ENCODE assay signal across 8 cellular contexts in genomic region chr14:105560047-105560669, GRCh38. TPM values are rescaled to one million over a fixed set of nuclear protein-coding genes. Genes with fewer than 3 reads are reported as not detected.
DNase-seq lines count a peak whose midpoint lies in the region; ATAC-seq, FAIRE-seq and TF ChIP-seq lines count a peak whose summit lies in the region.
"Not testable (repeated sequence)": the region's sequence is repeated elsewhere in the genome, so short reads cannot be mapped to it uniquely, and the experiment has no call there.

No MANE protein-coding gene starts in this region.

- not testable (repeated sequence) for H4K20me1 ChIP-seq in endothelial cell of umbilical vein (replicated peaks; ENCODE audit: control insufficient read depth, extremely low read depth, insufficient read depth, low read length)

- H3K27ac ChIP-seq in CD4-positive, CD25-positive, alpha-beta regulatory T cell (ENCODE audit: insufficient read depth, low read length, poor library complexity, severe bottlenecking); RWPE2 (ENCODE audit: poor library complexity, severe bottlenecking); endothelial cell of umbilical vein (ENCODE audit: insufficient read depth, low read depth, low read length); pancreas: not testable (repeated sequence)

- H3K9me3 ChIP-seq in CD4-positive, CD25-positive, alpha-beta regulatory T cell (ENCODE audit: control insufficient read depth in 2 of 2, low read length in 2 of 2); RWPE2 (ENCODE audit: severe bottlenecking); endothelial cell of umbilical vein (replicated peaks; ENCODE audit: control insufficient read depth, insufficient read depth, low read length); pancreas: not testable (repeated sequence)

- not testable (repeated sequence) for H3K27ac Mint-ChIP-seq in CD4-positive, CD25-positive, alpha-beta regulatory T cell

- not testable (repeated sequence) for H3K36me3 ChIP-seq in CD4-positive, CD25-positive, alpha-beta regulatory T cell (ENCODE audit: control insufficient read depth, insufficient read depth, low read length); RWPE2 (ENCODE audit: low read depth); endothelial cell of umbilical vein (ENCODE audit: control insufficient read depth in 2 of 2, extremely low read depth in 1 of 2, insufficient read depth in 2 of 2, low read length in 2 of 2); pancreas

- 28 to 30% methylated on average over 3 to 9 of the region's 27 CpGs for WGBS in pancreas, 2 donors

- not testable (repeated sequence) for TF ChIP-seq POLR2A in endothelial cell of umbilical vein (IDR thresholded peaks at IDR 0.05; ENCODE audit: low read depth, low read length)

- peak; percentile 14 to 35 for ATAC-seq in CD4-positive, CD25-positive, alpha-beta regulatory T cell (ENCODE audit: low read depth in 2 of 2)
- ATAC-seq in GM18909 (IDR thresholded peaks at IDR 0.05; ENCODE audit: poor library complexity, unreplicated experiment): peak; percentile 67
- peak; percentile 49 for ATAC-seq in GM21447 (IDR thresholded peaks at IDR 0.05; ENCODE audit: unreplicated experiment)
- peak; percentile 65 for ATAC-seq in HG02852 (IDR thresholded peaks at IDR 0.05; ENCODE audit: unreplicated experiment)
- ATAC-seq in HG03342 (IDR thresholded peaks at IDR 0.05; ENCODE audit: unreplicated experiment): peak; percentile 62
- ATAC-seq in RWPE2 (ENCODE audit: low read depth): peak; percentile 59
- peak in 3 of 4 donors; percentile 24 to 38 (median 33) for ATAC-seq in pancreas

- not testable (repeated sequence) for H3K27me3 ChIP-seq in CD4-positive, CD25-positive, alpha-beta regulatory T cell (ENCODE audit: control insufficient read depth, insufficient read depth, low read length); RWPE2 (ENCODE audit: insufficient read depth, poor library complexity, severe bottlenecking); endothelial cell of umbilical vein (ENCODE audit: control insufficient read depth in 2 of 2, insufficient read depth in 2 of 2, low read length in 2 of 2); pancreas

- intact Hi-C loops in endothelial cell of umbilical vein (cut with micrococcal nuclease); pancreas (cut with DNase I): not testable (repeated sequence)

- not testable (repeated sequence) for H3K36me3 Mint-ChIP-seq in CD4-positive, CD25-positive, alpha-beta regulatory T cell

- H3K27me3 Mint-ChIP-seq in CD4-positive, CD25-positive, alpha-beta regulatory T cell: not testable (repeated sequence)

- dilution Hi-C loops in endothelial cell of umbilical vein (cut with MboI; ENCODE audit: extremely low pct_ligation_motif_present, low sequenced_read_pairs): not testable (repeated sequence)

- FAIRE-seq in endothelial cell of umbilical vein (lab: Jason Lieb, UNC): peak; percentile 74
- FAIRE-seq in pancreas (lab: Jason Lieb, UNC): not testable (repeated sequence)

- DNase-seq in CD4-positive, CD25-positive, alpha-beta regulatory T cell; endothelial cell of umbilical vein (ENCODE audit: low read depth, low spot score); pancreas: not testable (repeated sequence)
- peak; percentile 17 for DNase-seq in RWPE2 (ENCODE audit: low spot score)

- POLR2A ChIA-PET in endothelial cell of umbilical vein (lab: Charles Lee): not testable (repeated sequence)

- not testable (repeated sequence) for BruUV-seq in endothelial cell of umbilical vein (replicated peaks; lab: Mats Ljungman, UMichigan)

- H3K4me1 Mint-ChIP-seq in CD4-positive, CD25-positive, alpha-beta regulatory T cell: not testable (repeated sequence)

- not testable (repeated sequence) for H3K79me2 ChIP-seq in endothelial cell of umbilical vein (ENCODE audit: control insufficient read depth, insufficient read depth, low read length)

- not testable (repeated sequence) for H3K4me3 Mint-ChIP-seq in CD4-positive, CD25-positive, alpha-beta regulatory T cell

- H2AFZ ChIP-seq in endothelial cell of umbilical vein (ENCODE audit: low read depth, low read length): not testable (repeated sequence)

- CTCF ChIA-PET in endothelial cell of umbilical vein (lab: Charles Lee): not testable (repeated sequence)

- H3K4me1 ChIP-seq in CD4-positive, CD25-positive, alpha-beta regulatory T cell (ENCODE audit: control insufficient read depth, insufficient read depth, low read length, poor library complexity, severe bottlenecking); RWPE2 (ENCODE audit: insufficient read depth, poor library complexity, severe bottlenecking); endothelial cell of umbilical vein (ENCODE audit: control insufficient read depth, extremely low read depth, insufficient read depth, low read length); pancreas: not testable (repeated sequence)

- not testable (repeated sequence) for TF ChIP-seq CTCF in RWPE2 (IDR thresholded peaks at IDR 0.05; ENCODE audit: poor library complexity, severe bottlenecking); endothelial cell of umbilical vein (IDR thresholded peaks at IDR 0.05; ENCODE audit: extremely low read depth in 1 of 2, insufficient read depth in 1 of 2, low read depth in 1 of 2, low read length in 2 of 2); pancreas (IDR thresholded peaks at IDR 0.05)

- H3K4me2 ChIP-seq in endothelial cell of umbilical vein (ENCODE audit: insufficient read depth, low read length): not testable (repeated sequence)

- H3K9ac ChIP-seq in endothelial cell of umbilical vein (replicated peaks; ENCODE audit: extremely low read depth, insufficient read depth, low read length): not testable (repeated sequence)

- not testable (repeated sequence) for H3K4me3 ChIP-seq in CD4-positive, CD25-positive, alpha-beta regulatory T cell (ENCODE audit: low read depth, low read length); RWPE2 (ENCODE audit: severe bottlenecking); endothelial cell of umbilical vein (replicated peaks in 1 of 3; ENCODE audit: insufficient read depth in 1 of 3, low read depth in 1 of 3, low read length in 3 of 3); pancreas

- H3K9me3 Mint-ChIP-seq in CD4-positive, CD25-positive, alpha-beta regulatory T cell: not testable (repeated sequence)

- H3K9me1 ChIP-seq in endothelial cell of umbilical vein (replicated peaks; ENCODE audit: control insufficient read depth, extremely low read depth, insufficient read depth, low read length): not testable (repeated sequence)

RNA-seq across cellular contexts. Expression of gene TMEM121, which starts 33.8 kb away (rescaled TPM):
- total RNA-seq in CD4-positive, CD25-positive, alpha-beta regulatory T cell: 1.8 TPM
- 1 to 10 TPM; 3.4 to 5.8 (median 4.4) TPM for polyA plus RNA-seq in CD4-positive, CD25-positive, alpha-beta regulatory T cell
- total RNA-seq in endothelial cell of umbilical vein: 4.8 and 5.3 TPM in 2 replicates
- polyA plus RNA-seq in endothelial cell of umbilical vein: 7.7 and 13.1 TPM in 2 replicates
- 1.8 and 4.0 TPM in 2 replicates for polyA plus RNA-seq in endothelial cell of umbilical vein (2011; cell fraction: cytosol; rRNA removed)
- polyA plus RNA-seq in endothelial cell of umbilical vein (2011; cell fraction: nucleus; rRNA removed): 1.8 and 2.2 TPM in 2 replicates
- 1.5 and 3.9 TPM in 2 replicates for polyA plus RNA-seq in endothelial cell of umbilical vein (2012)
- 2.0 and 3.7 TPM in 2 replicates for polyA minus RNA-seq in endothelial cell of umbilical vein
- polyA minus RNA-seq in endothelial cell of umbilical vein (2011; cell fraction: cytosol; rRNA and poly(A)+ RNA removed): 2.4 TPM
- 0.38 and 2.1 TPM in 2 replicates for polyA minus RNA-seq in endothelial cell of umbilical vein (2011; cell fraction: nucleus; rRNA and poly(A)+ RNA removed)
- 1 to 10 TPM in 5 of 6 donors, under 1 TPM in 1; 0.92 to 3.3 (median 1.8) TPM for total RNA-seq in pancreas
- 1 to 10 TPM; 1.2 to 2.5 TPM for polyA plus RNA-seq in pancreas
